In genomic region chr6:158220786-158221442, GRCh38 we compare ENCODE assay signal across 8 cellular contexts.
DNase-seq lines count a peak whose midpoint lies in the region; ATAC-seq and TF ChIP-seq lines count a peak whose summit lies in the region.

No MANE protein-coding gene starts in this region.

- no peak overlapping the region for H3K27ac ChIP-seq in 22Rv1

- TF ChIP-seq CTCF in 22Rv1 (IDR thresholded peaks at IDR 0.05) (peak; percentile 94), GM13977 (IDR thresholded peaks at IDR 0.05; ENCODE audit: extremely low read depth, insufficient read depth, missing control alignments) (peak; percentile 99)

- in situ Hi-C loops in GM13977 (cut with MboI; ENCODE audit: low pct_unique_long_range_greater_than_20kb, low sequenced_read_pairs, unreplicated experiment): loop anchor here (10.0 to 25.0 kb wide), 2 partner anchors 304 to 766 kb away; no protein-coding TSS in a partner anchor

- DNase-seq in GM13977 (ENCODE audit: low spot score) (peak; percentile 83), NCI-H446 treated with DMSO at 0.1 percent for 48 hours (lab: John Stamatoyannopoulos, UW) (peak; percentile 48), cerebellar cortex (ENCODE audit: low spot score) (peak; percentile 87), kidney tubule cell (ENCODE audit: low spot score) (peak; percentile 83)
- peak; percentile 49 to 63 for DNase-seq in activated CD4-positive, alpha-beta T cell treated with anti-CD3 and anti-CD28 coated beads for 24 hours (ENCODE audit: low read depth in 2 of 2)
- DNase-seq in stimulated activated CD4-positive, alpha-beta T cell treated with anti-CD3 and anti-CD28 coated beads, Interleukin-4, amount 100 ng/mL, for 1 hour: peak; percentile 72

- ATAC-seq in HG03103 (IDR thresholded peaks at IDR 0.05; ENCODE audit: low read depth, unreplicated experiment): peak; percentile 78
